In genomic region chr5:150659360-150660107, GRCh38 we compare ENCODE assay signal across 23 cellular contexts. TPM values are rescaled to one million over a fixed set of nuclear protein-coding genes. Genes with fewer than 3 reads are reported as not detected.
DNase-seq lines count a peak whose midpoint lies in the region; ATAC-seq and TF ChIP-seq lines count a peak whose summit lies in the region.
"Had no signal": no experiment of that assay in that cellular context is flagged by ENCODE, and none has a peak within 500 bp of the region (broad histone marks: within the 10 kb centered on the region; RNA-seq: fewer than 3 reads in every experiment).

No MANE protein-coding gene starts in this region.

- H3K4me1 ChIP-seq in adrenal gland (replicated peaks in 1 of 2) = peaks cover 12 to 21% of the 10 kb centered on the region in 2 donors
- peaks cover 15% of the 10 kb centered on the region for H3K4me1 ChIP-seq in endodermal cell (ENCODE audit: control insufficient read depth, insufficient read depth, low read length)
- H3K4me1 ChIP-seq in stomach = peaks cover 10 to 45% (median 30%) of the 10 kb centered on the region in 4 donors

- peak overlapping the region; percentile 86 for H3K27ac Mint-ChIP-seq in endodermal cell
- H3K27ac Mint-ChIP-seq in mesothelial cell of epicardium = peak overlapping the region; percentile 88
- H3K27ac Mint-ChIP-seq: activated naive CD4-positive, alpha-beta T cell treated with anti-CD3 and anti-CD28 coated beads for 36 hours had no signal

- DNase-seq in adrenal gland = peak in 6 of 7 donors; percentile 27 to 64 (median 56)
- DNase-seq in endodermal cell = peak; percentile 37
- peak in 1 of 2 experiments; percentile 7 for DNase-seq in mesothelial cell of epicardium (ENCODE audit: low spot score in 2 of 2, unreplicated experiment in 2 of 2)
- DNase-seq in stomach = peak; percentile 20
- no peak for DNase-seq in activated CD8-positive, alpha-beta memory T cell treated with anti-CD3 and anti-CD28 coated beads, Interleukin-2, amount 50 U/mL, for 48 hours
- no peak for DNase-seq in D341Med (ENCODE audit: low spot score)
- DNase-seq: activated CD4-positive, alpha-beta T cell treated with anti-CD3 and anti-CD28 coated beads, Interleukin-2, amount 50 U/mL, for 48 hours; activated naive CD4-positive, alpha-beta T cell treated with anti-CD3 and anti-CD28 coated beads for 36 hours; cerebellar nuclear complex; DMS79; glutamatergic neuron; Karpas-422; left lung; NCI-H1048; NCI-H187 treated with DMSO at 0.1 percent for 48 hours; NCI-H345 had no signal

- no peak for TF ChIP-seq EP300 in stomach (IDR thresholded peaks at IDR 0.05)

- TF ChIP-seq CTCF in adrenal gland (IDR thresholded peaks at IDR 0.05) (no peak), endodermal cell (conservative IDR thresholded peaks at IDR 0.05) (no peak), mesothelial cell of epicardium (IDR thresholded peaks at IDR 0.05; ENCODE audit: unreplicated experiment) (no peak), stomach (IDR thresholded peaks at IDR 0.05) (no peak)

- H3K36me3 Mint-ChIP-seq in endodermal cell (ENCODE audit: low read depth) (no peaks in the 10 kb centered on the region), mesothelial cell of epicardium (no peaks in the 10 kb centered on the region)

- WGBS in adrenal gland, 4 donors = 64 to 73% (median 70%) methylated on average over 4 to 11 of the region's 11 CpGs
- 93% methylated on average over 7 to 11 of the region's 11 CpGs for WGBS in endodermal cell (ENCODE audit: insufficient coverage in 1 of 2, insufficient read length in 1 of 2), 2 experiments
- WGBS in stomach, 5 donors = 79 to 85% (median 83%) methylated on average over 11 of the region's 11 CpGs

- no peak for ATAC-seq in GM18505 (IDR thresholded peaks at IDR 0.05; ENCODE audit: unreplicated experiment)

- H3K4me3 ChIP-seq in adrenal gland = no peak overlapping the region
- no peak overlapping the region for H3K4me3 ChIP-seq in endodermal cell (ENCODE audit: low read length)
- H3K4me3 ChIP-seq in stomach = no peak overlapping the region
- H3K4me3 ChIP-seq: HAP-1, left lung, right lobe of liver, SJSA1, tibial nerve had no signal

- H3K9me3 ChIP-seq in adrenal gland (replicated peaks in 1 of 3) (no peaks in the 10 kb centered on the region), endodermal cell (ENCODE audit: control insufficient read depth, low read length) (no peaks in the 10 kb centered on the region), stomach (no peaks in the 10 kb centered on the region)
- H3K9me3 ChIP-seq: HAP-1, left lung, right lobe of liver, SJSA1, tibial nerve had no signal

- H3K27ac ChIP-seq in adrenal gland (peak overlapping the region in 2 of 5 donors; percentile 63 to 79), endodermal cell (ENCODE audit: low read depth, low read length) (no peak overlapping the region), stomach (peak overlapping the region in 2 of 5 donors; percentile 48 to 81)
- H3K27ac ChIP-seq: left lung, right lobe of liver, SJSA1, VCaP had no signal

- H3K4me3 Mint-ChIP-seq in endodermal cell (no peak overlapping the region), mesothelial cell of epicardium (no peak overlapping the region)
- H3K4me3 Mint-ChIP-seq: activated naive CD4-positive, alpha-beta T cell treated with anti-CD3 and anti-CD28 coated beads for 36 hours had no signal

- intact Hi-C loops in adrenal gland (cut with DNase I) (loop anchor here (5.0 to 10.0 kb wide), 2 partner anchors 97 to 185 kb away; partner anchors contain the start of gene IRGM (in 1 of the 2)), stomach (cut with DNase I; ENCODE audit: low total_unique reads) (loop anchor here (5.0 kb wide), 1 partner anchor 102 kb away; no protein-coding TSS in a partner anchor)

- H3K27me3 Mint-ChIP-seq in endodermal cell (ENCODE audit: insufficient read depth) (peaks cover 4% of the 10 kb centered on the region), mesothelial cell of epicardium (ENCODE audit: low read depth) (peaks cover 2% of the 10 kb centered on the region)

- H3K9me3 Mint-ChIP-seq in endodermal cell (no peaks in the 10 kb centered on the region), mesothelial cell of epicardium (no peaks in the 10 kb centered on the region)
- H3K9me3 Mint-ChIP-seq: activated naive CD4-positive, alpha-beta T cell treated with anti-CD3 and anti-CD28 coated beads for 36 hours had no signal

- no peak overlapping the region for H3K9ac ChIP-seq in endodermal cell (ENCODE audit: extremely low read depth, low read length, poor library complexity, severe bottlenecking)

- H3K4me1 Mint-ChIP-seq in endodermal cell (peaks cover 37% of the 10 kb centered on the region), mesothelial cell of epicardium (peaks cover 30% of the 10 kb centered on the region)

- H3K36me3 ChIP-seq in adrenal gland (replicated peaks in 1 of 2) (no peaks in the 10 kb centered on the region), endodermal cell (ENCODE audit: control insufficient read depth, insufficient read depth, low read length) (no peaks in the 10 kb centered on the region), stomach (no peaks in the 10 kb centered on the region)
- H3K36me3 ChIP-seq: HAP-1, left lung, right lobe of liver, tibial nerve had no signal

- TF ChIP-seq POLR2A in adrenal gland (IDR thresholded peaks at IDR 0.05) (peak in 1 of 2 donors; percentile 6), stomach (IDR thresholded peaks at IDR 0.05) (no peak), GM18505 (IDR thresholded peaks at IDR 0.05; ENCODE audit: borderline replicate concordance, extremely low read depth, insufficient read depth, insufficient read length) (no peak)

- H3K27me3 ChIP-seq in adrenal gland (no peaks in the 10 kb centered on the region), endodermal cell (ENCODE audit: control insufficient read depth, insufficient read depth, low read length, poor library complexity, severe bottlenecking) (no peaks in the 10 kb centered on the region), stomach (no peaks in the 10 kb centered on the region)
- H3K27me3 ChIP-seq: left lung, right lobe of liver, SJSA1, tibial nerve had no signal

RNA-seq across cellular contexts. Expression of gene MYOZ3, which starts 1.5 kb away (rescaled TPM):
- 1 to 10 TPM in 1 of 8 donors, under 1 TPM in 6, not detected in 1; 0.12 to 1.9 (median 0.42) TPM for total RNA-seq in adrenal gland
- 1 to 10 TPM in 1 of 3 donors, under 1 TPM in 2; 0.16 to 1.4 (median 0.51) TPM for polyA plus RNA-seq in adrenal gland
- 10 to 100 TPM; 12.4 to 15.8 TPM for total RNA-seq in endodermal cell
- 4.8 TPM for polyA plus RNA-seq in endodermal cell (2013, experiment 1 of 2)
- polyA plus RNA-seq in endodermal cell (2013, experiment 2 of 2) = 3.3 TPM
- 8.5 to 9.4 TPM (median 8.5 TPM) in 3 replicates for total RNA-seq in mesothelial cell of epicardium
- total RNA-seq in stomach = under 1 TPM in 1 of 5 donors, not detected in 4; 0.55 TPM
- 1 to 10 TPM in 1 of 3 donors, under 1 TPM in 2; 0.23 to 1.8 (median 0.50) TPM for polyA plus RNA-seq in stomach
- total RNA-seq: HT-29 had no signal

RNA-seq across cellular contexts. Expression of gene SYNPO, which starts 19.1 kb away (rescaled TPM):
- total RNA-seq in adrenal gland (100 to 1,000 TPM in 5 of 8 donors, 10 to 100 TPM in 3; 86.8 to 293 (median 151) TPM), endodermal cell (1 to 10 TPM; 4.2 to 4.5 TPM), mesothelial cell of epicardium (84.4 to 86.6 TPM (median 85.3 TPM) in 3 replicates), stomach (10 to 100 TPM in 3 of 5 donors, 1 to 10 TPM in 2; 3.7 to 52.7 (median 20.1) TPM)
- polyA plus RNA-seq in adrenal gland (100 to 1,000 TPM in 2 of 3 donors, 10 to 100 TPM in 1; 59.4 to 254 (median 108) TPM), stomach (10 to 100 TPM; 12.6 to 42.3 (median 23.2) TPM)
- 3.8 TPM for polyA plus RNA-seq in endodermal cell (2013, experiment 1 of 2)
- 4.6 TPM for polyA plus RNA-seq in endodermal cell (2013, experiment 2 of 2)

RNA-seq across cellular contexts. Expression of gene RBM22, which starts 41.3 kb away (rescaled TPM):
- total RNA-seq in adrenal gland (10 to 100 TPM; 28.6 to 80.4 (median 38.5) TPM), endodermal cell (10 to 100 TPM; 42.7 to 44.3 TPM), mesothelial cell of epicardium (64.3 to 66.8 TPM (median 66.7 TPM) in 3 replicates), stomach (100 to 1,000 TPM in 1 of 5 donors, 10 to 100 TPM in 4; 22.8 to 116 (median 27.9) TPM)
- polyA plus RNA-seq in adrenal gland (10 to 100 TPM; 30.4 to 43.7 (median 41.3) TPM), stomach (10 to 100 TPM; 18.9 to 28.0 (median 23.9) TPM)
- polyA plus RNA-seq in endodermal cell (2013, experiment 1 of 2) = 66.3 TPM
- 58.8 TPM for polyA plus RNA-seq in endodermal cell (2013, experiment 2 of 2)

Comparison
In these comparisons a context has a peak if more than half of its experiments do, and no peak if none do; other contexts are left out.
1. DNase-seq: peak in adrenal gland (6 of 7), endodermal cell (single experiment) and stomach (single experiment); none in activated CD8-positive, alpha-beta memory T cell treated with anti-CD3 and anti-CD28 coated beads, Interleukin-2, amount 50 U/mL, for 48 hours (single experiment) and D341Med (single experiment).